Comparison of ENCODE assay signal across 28 cellular contexts in genomic region chr10:13395540-13395939, GRCh38.
"Had no signal": no experiment of that assay in that cellular context is flagged by ENCODE, and none has a peak within 500 bp of the region (broad histone marks: within the 10 kb centered on the region; RNA-seq: fewer than 3 reads in every experiment).

No MANE protein-coding gene starts in this region.

- H3K4me1 Mint-ChIP-seq: mesothelial cell of epicardium, natural killer cell had no signal

- H2AFZ ChIP-seq: neural progenitor cell, parathyroid adenoma had no signal

- H3K4me1 ChIP-seq: left ventricle myocardium inferior, neural progenitor cell, parathyroid adenoma, right atrium auricular region, right lobe of liver, testis, transverse colon, vagina had no signal

- H3K79me2 ChIP-seq: parathyroid adenoma had no signal

- H3K9ac ChIP-seq: neural progenitor cell, parathyroid adenoma had no signal

- DNase-seq: islet precursor cell; left ventricle myocardium inferior; mesendoderm; naive B cell; natural killer cell; nephron progenitor cell; occipital lobe; right lobe of liver; stimulated activated CD4-positive, alpha-beta T cell treated with anti-CD3 and anti-CD28 coated beads, Interleukin-12 subunit alpha, Interleukin-12 subunit beta, amount 100 ng/mL, for 4 hours; stimulated activated CD4-positive, alpha-beta T cell treated with anti-CD3 and anti-CD28 coated beads, Interleukin-15, amount 100 ng/mL, for 24 hours; stimulated activated CD4-positive, alpha-beta T cell treated with anti-CD3 and anti-CD28 coated beads, Interleukin-2, amount 100 ng/mL, for 24 hours; stimulated activated CD4-positive, alpha-beta T cell treated with anti-CD3 and anti-CD28 coated beads, Interleukin-4, amount 100 ng/mL, for 1 hour; stimulated activated naive B cell treated with anti-CD40 and anti-IgM and Interleukin-4, amounts not matched to agents 10 μg/mL and 1 μg/mL and 100 μg/mL, for 72 hours; stimulated activated naive CD8-positive, alpha-beta T cell treated with anti-CD3 and anti-CD28 coated beads, Interleukin-15, Interleukin-2, amounts not matched to agents 100 U/mL and 50 U/mL, for 24 hours; stomach; testis; thyroid gland; transverse colon; upper lobe of left lung had no signal

- H3K27ac ChIP-seq: left ventricle myocardium inferior, neural progenitor cell, neutrophil, parathyroid adenoma, right atrium auricular region, right lobe of liver, skin epidermis, stomach, testis, thyroid gland, transverse colon, upper lobe of left lung, vagina had no signal

- H3K27ac Mint-ChIP-seq: mesothelial cell of epicardium; naive B cell; natural killer cell; nephron progenitor cell; neural progenitor cell; progenitor cell of endocrine pancreas; stimulated activated naive B cell treated with anti-CD40 and anti-IgM and Interleukin-4, amounts not matched to agents 10 μg/mL and 1 μg/mL and 100 μg/mL, for 72 hours had no signal

- H3K9me3 ChIP-seq: neutrophil, right lobe of liver, stomach, testis, thyroid gland, transverse colon, upper lobe of left lung, vagina had no signal

- H3K4me3 Mint-ChIP-seq: mesothelial cell of epicardium; naive B cell; natural killer cell; nephron progenitor cell; neural progenitor cell; stimulated activated naive B cell treated with anti-CD40 and anti-IgM and Interleukin-4, amounts not matched to agents 10 μg/mL and 1 μg/mL and 100 μg/mL, for 72 hours had no signal

- H3K4me2 ChIP-seq: neural progenitor cell had no signal

- H3K27me3 ChIP-seq: neural progenitor cell, neutrophil, right atrium auricular region, right lobe of liver, stomach, testis, thyroid gland, transverse colon, upper lobe of left lung, vagina had no signal

- H3K36me3 ChIP-seq: left ventricle myocardium inferior, neural progenitor cell, neutrophil, right atrium auricular region, right lobe of liver, stomach, thyroid gland, transverse colon, upper lobe of left lung, vagina had no signal

- H3K4me3 ChIP-seq: left ventricle myocardium inferior, lung, neural progenitor cell, right atrium auricular region, right lobe of liver, skin epidermis, stomach, testis, thyroid gland, transverse colon, upper lobe of left lung, vagina had no signal

- ATAC-seq: natural killer cell; right lobe of liver; stimulated activated naive B cell treated with anti-CD40 and anti-IgM and Interleukin-4, amounts not matched to agents 10 μg/mL and 1 μg/mL and 100 μg/mL, for 72 hours; stimulated activated naive CD8-positive, alpha-beta T cell treated with anti-CD3 and anti-CD28 coated beads, Interleukin-15, Interleukin-2, amounts not matched to agents 100 U/mL and 50 U/mL, for 24 hours had no signal

- H3K36me3 Mint-ChIP-seq: mesothelial cell of epicardium, natural killer cell, neural progenitor cell had no signal

- H3K9me3 Mint-ChIP-seq: natural killer cell had no signal
